Comparison of ENCODE assay signal across 16 cellular contexts in the genomic region with DNA sequence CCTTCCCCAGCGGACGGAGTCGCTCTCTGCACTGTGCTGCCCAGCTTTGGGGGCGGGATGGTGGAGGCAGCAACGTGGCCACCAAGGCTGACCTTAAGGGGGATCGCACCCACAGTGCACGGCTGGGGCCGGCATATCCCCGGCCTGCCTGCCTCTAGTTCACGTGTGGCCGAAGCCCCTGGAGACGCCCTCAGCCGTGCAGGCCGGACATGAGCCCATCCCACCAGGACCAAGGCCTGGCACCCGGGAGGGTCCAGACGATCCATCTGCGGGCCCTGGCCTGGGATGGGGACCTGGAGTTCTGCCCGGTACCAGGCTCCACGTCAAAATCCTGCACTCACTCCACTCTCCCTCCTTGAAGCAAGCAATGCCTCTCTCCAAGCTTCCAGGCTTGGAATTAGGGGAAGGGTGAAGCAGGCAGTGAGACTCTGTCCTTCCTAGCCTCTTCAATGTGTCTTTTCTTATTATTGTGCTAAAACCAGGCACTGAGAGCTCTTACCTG.
DNase-seq lines count a peak whose midpoint lies in the region; ATAC-seq and TF ChIP-seq lines count a peak whose summit lies in the region.
"Had no signal": no experiment of that assay in that cellular context is flagged by ENCODE, and none has a peak within 500 bp of the region (broad histone marks: within the 10 kb centered on the region; RNA-seq: fewer than 3 reads in every experiment).

No MANE protein-coding gene starts in this region.

- CTCF ChIA-PET in PC-3 (lab: Charles Lee): interaction anchor here (0.6 kb wide), 1 partner anchor 238 kb away, joined by 3 read pairs; no protein-coding TSS in a partner anchor

- H3K27me3 ChIP-seq in PC-3 (ENCODE audit: low read length) (no peaks in the 10 kb centered on the region), spleen (replicated peaks in 1 of 7) (peaks cover 0 to 6% (median 0%) of the 10 kb centered on the region in 7 donors)

- H3K9me3 ChIP-seq in PC-3 (ENCODE audit: low read length) (no peaks in the 10 kb centered on the region), spleen (no peaks in the 10 kb centered on the region)
- H3K9me3 ChIP-seq: lower lobe of right lung, MG63 had no signal

- DNase-seq in activated T-cell treated with anti-CD3 and anti-CD28 coated beads, Interleukin-2, amount 50 U/mL, for 72 hours: no peak
- no peak for DNase-seq in activated T-cell treated with anti-CD3 and anti-CD28 coated beads, Interleukin-2, amount 50 U/mL, for 48 hours
- no peak for DNase-seq in PC-3
- DNase-seq in left ventricle myocardium superior: peak; percentile 30
- DNase-seq in spleen: peak; percentile 80
- DNase-seq in NCI-H1694 treated with DMSO at 0.1 percent for 48 hours (lab: John Stamatoyannopoulos, UW): no peak
- DNase-seq in HPDE6-E6E7 (ENCODE audit: extremely low spot score): no peak
- DNase-seq: DMS153; glutamatergic neuron; MG63; stimulated activated CD4-positive, alpha-beta T cell treated with anti-CD3 and anti-CD28 coated beads, Interleukin-4, amount 100 ng/mL, for 24 hours had no signal

- H3K4me1 Mint-ChIP-seq in activated T-cell treated with anti-CD3 and anti-CD28 coated beads, Interleukin-2, amount 50 U/mL, for 72 hours (ENCODE audit: low read depth): peaks cover 7% of the 10 kb centered on the region

- peaks cover 6% of the 10 kb centered on the region for H3K27me3 Mint-ChIP-seq in activated T-cell treated with anti-CD3 and anti-CD28 coated beads, Interleukin-2, amount 50 U/mL, for 72 hours (ENCODE audit: low read depth)

- H3K4me1 ChIP-seq in PC-3 (ENCODE audit: insufficient read depth, low read length): no peaks in the 10 kb centered on the region
- H3K4me1 ChIP-seq in spleen: peaks cover 0 to 26% (median 14%) of the 10 kb centered on the region in 6 donors

- H3K4me2 ChIP-seq in PC-3 (ENCODE audit: low read length): 0 out of 2 replicates have a peak overlapping the region, but pooled peaks have one; percentile 70

- no peak for ATAC-seq in activated T-cell treated with anti-CD3 and anti-CD28 coated beads, Interleukin-2, amount 50 U/mL, for 72 hours (replicated peaks in 1 of 2)
- ATAC-seq in PC-3 (no peak), left ventricle myocardium superior (peak; percentile 17), GM19035 (IDR thresholded peaks at IDR 0.05; ENCODE audit: unreplicated experiment) (no peak)

- H3F3A ChIP-seq in PC-3 (ENCODE audit: low read length, unreplicated experiment): no peaks in the 10 kb centered on the region

- no peaks in the 10 kb centered on the region for H3K36me3 Mint-ChIP-seq in activated T-cell treated with anti-CD3 and anti-CD28 coated beads, Interleukin-2, amount 50 U/mL, for 72 hours (ENCODE audit: insufficient read depth in 2 of 2)
- H3K36me3 Mint-ChIP-seq: CD14-positive monocyte had no signal

- TF ChIP-seq POLR2A in spleen (IDR thresholded peaks at IDR 0.05): no peak

- H3K79me2 ChIP-seq in PC-3 (ENCODE audit: low read length): no peaks in the 10 kb centered on the region

- H3K4me3 Mint-ChIP-seq in activated T-cell treated with anti-CD3 and anti-CD28 coated beads, Interleukin-2, amount 50 U/mL, for 72 hours: peak overlapping the region; percentile 40 to 68

- H3K9me2 ChIP-seq in PC-3 (replicated peaks; ENCODE audit: low read length): no peaks in the 10 kb centered on the region

- H3K36me3 ChIP-seq in PC-3 (ENCODE audit: low read depth, low read length): no peaks in the 10 kb centered on the region
- no peaks in the 10 kb centered on the region for H3K36me3 ChIP-seq in spleen
- H3K36me3 ChIP-seq: lower lobe of right lung, MG63 had no signal

- H3K27ac ChIP-seq in PC-3 (ENCODE audit: low read length) (no peak overlapping the region), spleen (no peak overlapping the region)
- H3K27ac ChIP-seq: lower lobe of right lung, skin epidermis had no signal

- H3K4me3 ChIP-seq in PC-3 (ENCODE audit: low read length) (no peak overlapping the region), spleen (peak overlapping the region in 2 of 8 donors; percentile 35 to 36)

- H4K20me1 ChIP-seq in PC-3 (ENCODE audit: low read length): no peaks in the 10 kb centered on the region

- peak overlapping the region; percentile 78 for H2AFZ ChIP-seq in PC-3 (ENCODE audit: low read length)

- POLR2A ChIA-PET in PC-3 (lab: Charles Lee; ENCODE audit: unreplicated experiment): no interaction called here

- 83 to 97% (median 86%) methylated on average over 11 to 19 of the region's 19 CpGs for WGBS in spleen, 5 donors

- H3K9me3 Mint-ChIP-seq in activated T-cell treated with anti-CD3 and anti-CD28 coated beads, Interleukin-2, amount 50 U/mL, for 72 hours: no peaks in the 10 kb centered on the region
- H3K9me3 Mint-ChIP-seq: CD14-positive monocyte; T-helper 1 cell treated with Interleukin-12 subunit alpha and Interleukin-12 subunit beta and Interleukin-4 antibody, amounts not matched to agents 30 μg/mL and 1 μg/mL, for 36 hours had no signal

- TF ChIP-seq CTCF in PC-3 (conservative IDR thresholded peaks at IDR 0.05; ENCODE audit: low read depth, low read length): no peak
- no peak for TF ChIP-seq CTCF in spleen (IDR thresholded peaks at IDR 0.05 in 8 of 11, conservative IDR thresholded peaks at IDR 0.05 in 3 of 11)

- no peak overlapping the region for H3K9ac ChIP-seq in PC-3 (ENCODE audit: low read length)

- no peak overlapping the region for H3K27ac Mint-ChIP-seq in activated T-cell treated with anti-CD3 and anti-CD28 coated beads, Interleukin-2, amount 50 U/mL, for 72 hours
- H3K27ac Mint-ChIP-seq: CD14-positive monocyte; T-helper 1 cell treated with Interleukin-12 subunit alpha and Interleukin-12 subunit beta and Interleukin-4 antibody, amounts not matched to agents 30 μg/mL and 1 μg/mL, for 36 hours had no signal

- intact Hi-C loops in PC-3 (cut with micrococcal nuclease) (loop anchor here (1.0 to 5.0 kb wide), 6 partner anchors 49 to 390 kb away; no protein-coding TSS in a partner anchor), left ventricle myocardium superior (cut with micrococcal nuclease) (no loop called here), spleen (cut with DNase I; ENCODE audit: low total_unique reads) (no loop called here)

- no TSS peak for BruUV-seq in PC-3 (replicated peaks; lab: Mats Ljungman, UMichigan)

Comparison
In these comparisons a context has a peak if more than half of its experiments do, and no peak if none do; other contexts are left out.
1. DNase-seq: peak in left ventricle myocardium superior (single experiment) and spleen (single experiment); none in activated T-cell treated with anti-CD3 and anti-CD28 coated beads, Interleukin-2, amount 50 U/mL, for 72 hours (0 of 2), activated T-cell treated with anti-CD3 and anti-CD28 coated beads, Interleukin-2, amount 50 U/mL, for 48 hours (0 of 2), PC-3 (single experiment), NCI-H1694 treated with DMSO at 0.1 percent for 48 hours (single experiment) and HPDE6-E6E7 (single experiment).